Comparison of ENCODE assay signal across 9 cellular contexts in the genomic region with DNA sequence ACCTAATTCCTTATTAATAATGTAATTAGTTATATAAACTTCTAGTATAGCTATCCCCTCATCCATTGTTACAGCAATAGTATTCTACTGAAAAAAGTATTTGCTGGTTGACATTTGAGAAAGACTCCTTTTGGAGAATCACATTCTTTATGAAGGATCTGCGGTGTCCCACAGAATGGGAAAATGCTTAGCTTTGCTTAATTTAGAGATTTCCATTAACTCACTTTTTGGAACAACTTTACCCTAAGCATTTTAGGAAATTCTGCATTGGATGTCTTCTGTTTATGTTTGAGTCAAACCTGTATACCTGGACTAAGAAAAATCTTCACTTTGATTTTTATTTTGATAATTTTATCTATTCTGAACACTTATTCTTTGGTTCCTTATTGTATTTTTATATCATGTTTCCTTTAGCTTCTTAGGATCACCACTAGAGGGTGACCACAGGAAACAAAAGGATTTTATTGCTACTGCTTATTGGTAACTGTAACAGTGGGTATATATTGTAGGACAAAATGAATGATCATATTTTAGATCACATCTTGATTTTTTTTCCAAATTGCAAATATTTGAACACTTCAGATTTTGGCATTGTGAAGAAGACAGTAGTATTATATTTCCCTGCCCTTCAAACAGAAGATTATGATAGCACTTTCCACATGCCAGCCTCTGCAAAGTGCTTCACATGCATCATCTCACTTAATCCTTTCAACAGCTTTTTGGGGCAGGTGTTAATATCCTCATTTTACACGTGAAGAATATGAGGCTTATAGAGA.
DNase-seq lines count a peak whose midpoint lies in the region; FAIRE-seq and TF ChIP-seq lines count a peak whose summit lies in the region.
"Had no signal": no experiment of that assay in that cellular context is flagged by ENCODE, and none has a peak within 500 bp of the region (broad histone marks: within the 10 kb centered on the region; RNA-seq: fewer than 3 reads in every experiment).

No MANE protein-coding gene starts in this region.

- TF ChIP-seq POLR2A in esophagus squamous epithelium (IDR thresholded peaks at IDR 0.05): no peak

- no peaks in the 10 kb centered on the region for H3K9me2 ChIP-seq in OCI-LY1 (ENCODE audit: low read depth, low read length)

- no peaks in the 10 kb centered on the region for H3K9me3 ChIP-seq in OCI-LY1 (ENCODE audit: low read length)
- H3K9me3 ChIP-seq in esophagus squamous epithelium: no peaks in the 10 kb centered on the region
- no peaks in the 10 kb centered on the region for H3K9me3 ChIP-seq in small intestine (ENCODE audit: control insufficient read depth, low read depth)

- DNase-seq in NCI-H1694 treated with DMSO at 0.1 percent for 48 hours (lab: John Stamatoyannopoulos, UW): peak; percentile 4
- DNase-seq in NCI-H1694 (lab: John Stamatoyannopoulos, UW): no peak
- no peak for DNase-seq in esophagus squamous epithelium (lab: John Stamatoyannopoulos, UW)
- peak; percentile 47 for DNase-seq in small intestine
- DNase-seq in activated naive CD4-positive, alpha-beta T cell treated with anti-CD3 and anti-CD28 coated beads for 36 hours: no peak
- no peak for DNase-seq in hypothalamus (lab: John Stamatoyannopoulos, UW)
- no peak for DNase-seq in activated CD4-positive, alpha-beta T cell treated with anti-CD3 and anti-CD28 coated beads for 48 hours

- peak; percentile 55 for TF ChIP-seq CTCF in OCI-LY1 (IDR thresholded peaks at IDR 0.05; ENCODE audit: low read length)
- TF ChIP-seq CTCF in esophagus squamous epithelium (IDR thresholded peaks at IDR 0.05): peak; percentile 20 to 61 (median 32)

- no peak overlapping the region for H3K4me2 ChIP-seq in OCI-LY1 (ENCODE audit: low read length)

- H3K4me3 Mint-ChIP-seq in activated naive CD4-positive, alpha-beta T cell treated with anti-CD3 and anti-CD28 coated beads for 36 hours: no peak overlapping the region
- H3K4me3 Mint-ChIP-seq: T-helper 1 cell treated with Interleukin-12 subunit alpha and Interleukin-12 subunit beta and Interleukin-4 antibody, amounts not matched to agents 30 μg/mL and 1 μg/mL, for 36 hours had no signal

- CTCF ChIA-PET in activated naive CD4-positive, alpha-beta T cell treated with anti-CD3 and anti-CD28 coated beads for 36 hours (lab: Charles Lee): interaction anchor here (0.6 to 1.5 kb wide), 5 partner anchors 11 to 377 kb away, joined by 3 to 7 read pairs (median 3); no protein-coding TSS in a partner anchor

- H3F3A ChIP-seq in OCI-LY1 (ENCODE audit: insufficient read depth, low read length): no peaks in the 10 kb centered on the region

- no peak overlapping the region for H3K27ac Mint-ChIP-seq in activated naive CD4-positive, alpha-beta T cell treated with anti-CD3 and anti-CD28 coated beads for 36 hours
- H3K27ac Mint-ChIP-seq: T-helper 1 cell treated with Interleukin-12 subunit alpha and Interleukin-12 subunit beta and Interleukin-4 antibody, amounts not matched to agents 30 μg/mL and 1 μg/mL, for 36 hours had no signal

- WGBS in esophagus squamous epithelium, 2 donors: 54 to 65% methylated on average over 2 of the region's 2 CpGs
- WGBS in small intestine, 3 donors: 58 to 68% (median 67%) methylated on average over 2 of the region's 2 CpGs

- H3K4me1 ChIP-seq in OCI-LY1 (ENCODE audit: insufficient read depth, low read length, severe bottlenecking): no peaks in the 10 kb centered on the region
- no peaks in the 10 kb centered on the region for H3K4me1 ChIP-seq in esophagus squamous epithelium
- H3K4me1 ChIP-seq in small intestine (ENCODE audit: control insufficient read depth in 2 of 2, insufficient read depth in 1 of 2, low read depth in 1 of 2, low read length in 1 of 2): no peaks in the 10 kb centered on the region

- no peaks in the 10 kb centered on the region for H3K4me1 Mint-ChIP-seq in activated naive CD4-positive, alpha-beta T cell treated with anti-CD3 and anti-CD28 coated beads for 36 hours (ENCODE audit: low read depth)

- H3K9ac ChIP-seq in OCI-LY1 (ENCODE audit: low read length): no peak overlapping the region

- H3K27ac ChIP-seq in OCI-LY1 (ENCODE audit: low read depth, low read length, poor library complexity, severe bottlenecking) (no peak overlapping the region), esophagus squamous epithelium (no peak overlapping the region), small intestine (ENCODE audit: low read depth in 1 of 2, low read length in 1 of 2) (no peak overlapping the region)

- peaks cover 21% of the 10 kb centered on the region for H3K36me3 Mint-ChIP-seq in activated naive CD4-positive, alpha-beta T cell treated with anti-CD3 and anti-CD28 coated beads for 36 hours (ENCODE audit: low read depth)

- peaks cover 38% of the 10 kb centered on the region for H3K36me3 ChIP-seq in OCI-LY1 (ENCODE audit: insufficient read depth, low read length)
- H3K36me3 ChIP-seq in esophagus squamous epithelium: peaks cover 0 to 66% (median 0%) of the 10 kb centered on the region in 3 donors
- peaks cover 4 to 6% of the 10 kb centered on the region in 2 donors for H3K36me3 ChIP-seq in small intestine (ENCODE audit: control insufficient read depth in 2 of 2, insufficient read depth in 2 of 2, low read length in 2 of 2)

- FAIRE-seq in small intestine (lab: Jason Lieb, UNC): peak; percentile 10

- H3K4me3 ChIP-seq in OCI-LY1 (ENCODE audit: low read depth, low read length, poor library complexity, severe bottlenecking) (no peak overlapping the region), esophagus squamous epithelium (no peak overlapping the region), small intestine (ENCODE audit: low read depth in 1 of 2, low read length in 2 of 2) (no peak overlapping the region)

- H3K79me2 ChIP-seq in OCI-LY1 (ENCODE audit: insufficient read depth, low read length): no peaks in the 10 kb centered on the region

- intact Hi-C loops in esophagus squamous epithelium (cut with DNase I): no loop called here
- intact Hi-C loops in activated naive CD4-positive, alpha-beta T cell treated with anti-CD3 and anti-CD28 coated beads for 36 hours (cut with micrococcal nuclease): loop anchor here (5.0 to 10.0 kb wide), 2 partner anchors 78 to 135 kb away; partner anchors contain the start of gene MIB1

- H2AFZ ChIP-seq in OCI-LY1 (ENCODE audit: low read length): no peak overlapping the region

- no peaks in the 10 kb centered on the region for H3K9me3 Mint-ChIP-seq in activated naive CD4-positive, alpha-beta T cell treated with anti-CD3 and anti-CD28 coated beads for 36 hours
- H3K9me3 Mint-ChIP-seq: T-helper 1 cell treated with Interleukin-12 subunit alpha and Interleukin-12 subunit beta and Interleukin-4 antibody, amounts not matched to agents 30 μg/mL and 1 μg/mL, for 36 hours had no signal

- H3K27me3 ChIP-seq in OCI-LY1 (ENCODE audit: insufficient read depth, low read length): no peaks in the 10 kb centered on the region
- H3K27me3 ChIP-seq in esophagus squamous epithelium: no peaks in the 10 kb centered on the region
- H3K27me3 ChIP-seq in small intestine (ENCODE audit: control insufficient read depth in 2 of 2, insufficient read depth in 2 of 2, low read length in 2 of 2): no peaks in the 10 kb centered on the region

- no peaks in the 10 kb centered on the region for H4K20me1 ChIP-seq in OCI-LY1 (ENCODE audit: insufficient read depth, low read length)

- no peaks in the 10 kb centered on the region for H3K27me3 Mint-ChIP-seq in activated naive CD4-positive, alpha-beta T cell treated with anti-CD3 and anti-CD28 coated beads for 36 hours (ENCODE audit: low read depth)

Comparison
In these comparisons a context has a peak if more than half of its experiments do, and no peak if none do; other contexts are left out.
1. DNase-seq: peak in NCI-H1694 treated with DMSO at 0.1 percent for 48 hours (single experiment) and small intestine (single experiment); none in NCI-H1694 (single experiment), esophagus squamous epithelium (single experiment), activated naive CD4-positive, alpha-beta T cell treated with anti-CD3 and anti-CD28 coated beads for 36 hours (single experiment), hypothalamus (0 of 51) and activated CD4-positive, alpha-beta T cell treated with anti-CD3 and anti-CD28 coated beads for 48 hours (single experiment).